Comparison of ENCODE assay signal across 8 cellular contexts in genomic region chr1:219385786-219386427, GRCh38.
DNase-seq lines count a peak whose midpoint lies in the region; ATAC-seq and TF ChIP-seq lines count a peak whose summit lies in the region.

No MANE protein-coding gene starts in this region.

- no peaks in the 10 kb centered on the region for H3K9me2 ChIP-seq in hepatocyte (replicated peaks; ENCODE audit: insufficient read depth)

- TF ChIP-seq CTCF in hepatocyte (IDR thresholded peaks at IDR 0.05; ENCODE audit: poor library complexity) = peak; percentile 64

- no peaks in the 10 kb centered on the region for H3K9me3 ChIP-seq in adipocyte (ENCODE audit: control insufficient read depth, low read length)
- no peaks in the 10 kb centered on the region for H3K9me3 ChIP-seq in hepatocyte (ENCODE audit: low read depth)

- H3K4me2 ChIP-seq in hepatocyte = no peak overlapping the region

- H3K79me2 ChIP-seq in hepatocyte = no peaks in the 10 kb centered on the region

- 64% methylated on average over 3 of the region's 3 CpGs for WGBS in hepatocyte (ENCODE audit: low lambda C conversion rate, missing lambda C conversion rate)

- H2AFZ ChIP-seq in hepatocyte = no peak overlapping the region

- no peaks in the 10 kb centered on the region for H3K27me3 ChIP-seq in adipocyte (replicated peaks; ENCODE audit: control insufficient read depth, insufficient read depth, low read length)
- H3K27me3 ChIP-seq in hepatocyte = no peaks in the 10 kb centered on the region

- H3K27ac ChIP-seq in hepatocyte = no peak overlapping the region

- H4K20me1 ChIP-seq in hepatocyte (ENCODE audit: insufficient read depth, poor library complexity, severe bottlenecking) = no peaks in the 10 kb centered on the region

- ATAC-seq in GM19467 (IDR thresholded peaks at IDR 0.05; ENCODE audit: unreplicated experiment) (peak; percentile 94), HG03457 (IDR thresholded peaks at IDR 0.05; ENCODE audit: unreplicated experiment) (peak; percentile 78)

- peak; percentile 60 for DNase-seq in ELF-1 (ENCODE audit: low read depth, low spot score)
- DNase-seq in NCI-H510A (lab: John Stamatoyannopoulos, UW) = peak; percentile 21
- peak; percentile 56 for DNase-seq in adipocyte (ENCODE audit: low read depth)
- DNase-seq in hepatocyte (ENCODE audit: low spot score) = peak; percentile 66
- DNase-seq in stimulated activated CD4-positive, alpha-beta T cell treated with anti-CD3 and anti-CD28 coated beads, Interleukin-4, amount 100 ng/mL, for 1 hour = peak; percentile 6
- DNase-seq in cerebellar nuclear complex (lab: John Stamatoyannopoulos, UW) = no peak

- H3K36me3 ChIP-seq in adipocyte (ENCODE audit: control insufficient read depth, insufficient read depth, low read length, severe bottlenecking) = no peaks in the 10 kb centered on the region
- no peaks in the 10 kb centered on the region for H3K36me3 ChIP-seq in hepatocyte (replicated peaks; ENCODE audit: insufficient read depth, low read depth)

- no peak overlapping the region for H3K9ac ChIP-seq in adipocyte (ENCODE audit: low read length)

- H3K4me3 ChIP-seq in adipocyte (ENCODE audit: low read length) (no peak overlapping the region), hepatocyte (no peak overlapping the region)

- peaks cover 8% of the 10 kb centered on the region for H3K4me1 ChIP-seq in adipocyte (ENCODE audit: control insufficient read depth, insufficient read depth, low read length)
- H3K4me1 ChIP-seq in hepatocyte (ENCODE audit: insufficient read depth) = no peaks in the 10 kb centered on the region

Comparison
In these comparisons a context has a peak if more than half of its experiments do, and no peak if none do; other contexts are left out.
1. DNase-seq: peak in ELF-1 (single experiment), NCI-H510A (single experiment), adipocyte (single experiment), hepatocyte (single experiment) and stimulated activated CD4-positive, alpha-beta T cell treated with anti-CD3 and anti-CD28 coated beads, Interleukin-4, amount 100 ng/mL, for 1 hour (single experiment); none in cerebellar nuclear complex (0 of 2).